Comparison of ENCODE assay signal across 10 cellular contexts in genomic region chr11:33970984-33971466, GRCh38.
DNase-seq lines count a peak whose midpoint lies in the region; ATAC-seq and FAIRE-seq lines count a peak whose summit lies in the region.
"Had no signal": no experiment of that assay in that cellular context is flagged by ENCODE, and none has a peak within 500 bp of the region (broad histone marks: within the 10 kb centered on the region; RNA-seq: fewer than 3 reads in every experiment).

No MANE protein-coding gene starts in this region.

- WGBS in small intestine, 3 donors: 12 to 16% (median 15%) methylated on average over 8 of the region's 8 CpGs

- peak; percentile 34 to 75 for DNase-seq in NCI-H524 (lab: John Stamatoyannopoulos, UW)
- DNase-seq in NCI-H524 treated with DMSO at 0.1 percent for 48 hours (lab: John Stamatoyannopoulos, UW): no peak
- DNase-seq in NCI-H345 (lab: John Stamatoyannopoulos, UW): peak; percentile 60
- peak in 34 of 58 donors; percentile 1 to 28 (median 12) for DNase-seq in anterior cingulate cortex (lab: John Stamatoyannopoulos, UW)
- peak; percentile 12 to 35 for DNase-seq in hippocampal formation (lab: John Stamatoyannopoulos, UW)
- DNase-seq in small intestine: peak; percentile 73

- no peak for FAIRE-seq in small intestine (lab: Jason Lieb, UNC)
- FAIRE-seq: colon, G401.6 had no signal

- no peaks in the 10 kb centered on the region for H3K9me3 ChIP-seq in small intestine (ENCODE audit: control insufficient read depth, low read depth)

- no peak overlapping the region for H3K4me3 ChIP-seq in small intestine (ENCODE audit: low read depth in 1 of 2, low read length in 2 of 2)

- no peaks in the 10 kb centered on the region for H3K36me3 ChIP-seq in small intestine (ENCODE audit: control insufficient read depth in 2 of 2, insufficient read depth in 2 of 2, low read length in 2 of 2)

- H3K4me1 ChIP-seq in small intestine (ENCODE audit: control insufficient read depth in 2 of 2, insufficient read depth in 1 of 2, low read depth in 1 of 2, low read length in 1 of 2): no peaks in the 10 kb centered on the region

- no peaks in the 10 kb centered on the region for H3K27me3 ChIP-seq in small intestine (ENCODE audit: control insufficient read depth in 2 of 2, insufficient read depth in 2 of 2, low read length in 2 of 2)

- H3K27ac ChIP-seq in small intestine (ENCODE audit: low read depth in 1 of 2, low read length in 1 of 2): no peak overlapping the region

- ATAC-seq in HG02852 (IDR thresholded peaks at IDR 0.05; ENCODE audit: unreplicated experiment) (peak; percentile 60), HG03378 (IDR thresholded peaks at IDR 0.05; ENCODE audit: unreplicated experiment) (no peak)
